In genomic region chr5:127884416-127884815, GRCh38 we compare ENCODE assay signal across 23 cellular contexts.
"Had no signal": no experiment of that assay in that cellular context is flagged by ENCODE, and none has a peak within 500 bp of the region (broad histone marks: within the 10 kb centered on the region; RNA-seq: fewer than 3 reads in every experiment).

No MANE protein-coding gene starts in this region.

- ATAC-seq: activated T-cell treated with anti-CD3 and anti-CD28 coated beads, Interleukin-2, amount 50 U/mL, for 4 hours; activated T-helper 17 cell treated with anti-CD3 and anti-CD28 coated beads, Interleukin-2, amount 50 U/mL, for 72 hours; left ventricle myocardium superior; naive thymus-derived CD8-positive, alpha-beta T cell; right cardiac atrium had no signal

- H3K27me3 ChIP-seq: brain microvascular endothelial cell, esophagus muscularis mucosa, spleen, testis, uterus had no signal

- H3K4me3 ChIP-seq: esophagus muscularis mucosa, spleen, testis, uterus had no signal

- DNase-seq: activated CD4-positive, alpha-beta memory T cell treated with anti-CD3 and anti-CD28 coated beads, Interleukin-2, amount 10 ng/mL, durations not matched to agents 7 days and 5 days; activated CD4-positive, alpha-beta T cell treated with anti-CD3 and anti-CD28 coated beads for 1 hour; activated CD4-positive, alpha-beta T cell treated with anti-CD3 and anti-CD28 coated beads, Interleukin-2, amount 10 ng/mL, durations not matched to agents 7 days and 5 days; activated gamma-delta T cell treated with Interleukin-2 at 50 U/mL for 16 hours; activated naive CD4-positive, alpha-beta T cell treated with anti-CD3 and anti-CD28 coated beads, Interleukin-2, amount 50 U/mL, for 16 hours; activated T-cell treated with anti-CD3 and anti-CD28 coated beads, Interleukin-2, amount 50 U/mL, for 4 hours; amniotic stem cell; brain microvascular endothelial cell; caudate nucleus; foreskin melanocyte; left ventricle myocardium superior; naive thymus-derived CD8-positive, alpha-beta T cell; right cardiac atrium; spleen; stimulated activated CD4-positive, alpha-beta T cell treated with anti-CD3 and anti-CD28 coated beads, Interleukin-2, amount 100 ng/mL, for 48 hours; stimulated activated naive CD4-positive, alpha-beta T cell treated with Interleukin-2 at 50 U/mL for 16 hours; SW 1271; T1000; testis; trophoblast cell; uterus had no signal

- H3K4me1 ChIP-seq: spleen, testis, uterus had no signal

- H3K36me3 ChIP-seq: brain microvascular endothelial cell, esophagus muscularis mucosa, spleen, uterus had no signal

- H3K9me3 ChIP-seq: esophagus muscularis mucosa, spleen, testis, uterus had no signal

- H3K27ac ChIP-seq: brain microvascular endothelial cell, esophagus muscularis mucosa, spleen, testis, uterus had no signal
